ENCODE assay signal across 8 cellular contexts in the genomic region with DNA sequence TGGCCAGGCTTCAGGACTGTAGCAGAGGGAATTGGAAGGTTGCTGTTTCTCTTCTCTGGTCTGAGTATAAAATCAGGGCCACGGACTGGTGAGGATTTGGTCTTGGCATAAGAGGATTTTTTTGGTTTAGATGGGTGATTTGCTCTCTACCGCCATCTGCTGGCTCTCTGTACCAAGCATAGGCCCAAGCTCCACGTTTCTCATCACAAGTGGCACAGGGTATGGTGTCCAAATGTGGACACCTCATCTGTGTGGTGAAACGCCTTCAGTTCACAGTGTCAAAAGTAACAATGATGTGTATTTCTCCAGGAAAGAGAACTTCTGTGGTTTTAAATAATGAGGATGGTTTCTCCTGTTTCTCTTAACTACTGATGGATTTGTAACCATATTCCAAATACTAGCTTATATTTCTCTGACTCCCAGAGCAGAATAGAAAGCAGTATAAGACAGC.
A peak's percentile ranks its signal among the peaks of the same experiment; 100 is the strongest.
DNase-seq lines count a peak whose midpoint lies in the region; ATAC-seq, FAIRE-seq and TF ChIP-seq lines count a peak whose summit lies in the region.

No MANE protein-coding gene starts in this region.

- H4K20me1 ChIP-seq in H1 (replicated peaks in 1 of 2; ENCODE audit: control insufficient read depth in 1 of 2, insufficient read depth in 2 of 2, low read length in 2 of 2): no peaks in the 10 kb centered on the region

- H3K27ac ChIP-seq in H1 (ENCODE audit: low read depth, low read length): no peak overlapping the region

- no peaks in the 10 kb centered on the region for H3K79me1 ChIP-seq in H1 (ENCODE audit: low read depth, low read length)

- H3K36me3 ChIP-seq in H1 (ENCODE audit: control insufficient read depth in 2 of 4, insufficient read depth in 4 of 4, low read length in 3 of 4) (no peaks in the 10 kb centered on the region), mucosa of descending colon (ENCODE audit: low read depth) (no peaks in the 10 kb centered on the region)

- no peak overlapping the region for H4K5ac ChIP-seq in H1 (ENCODE audit: insufficient read length, low read depth, low read length)

- no peak overlapping the region for H4K8ac ChIP-seq in H1 (ENCODE audit: extremely low read depth, insufficient read depth, low read length)

- H2BK15ac ChIP-seq in H1 (ENCODE audit: low read length): no peak overlapping the region

- TF ChIP-seq POLR2A in H1 (IDR thresholded peaks at IDR 0.05; ENCODE audit: control extremely low read depth in 1 of 2, low read depth in 2 of 2, low read length in 2 of 2): no peak

- H3K23ac ChIP-seq in H1 (ENCODE audit: insufficient read length): no peak overlapping the region

- H2BK5ac ChIP-seq in H1 (ENCODE audit: low read depth, low read length): no peak overlapping the region

- H3K9ac ChIP-seq in H1 (replicated peaks in 1 of 4; ENCODE audit: extremely low read depth in 1 of 4, low read depth in 3 of 4, low read length in 3 of 4): no peak overlapping the region

- ATAC-seq in HG03342 (IDR thresholded peaks at IDR 0.05; ENCODE audit: unreplicated experiment) (peak; percentile 87), mucosa of descending colon (peak; percentile 80)

- DNase-seq in AG08395 (ENCODE audit: low spot score) (peak; percentile 81), GM18507 (ENCODE audit: extremely low spot score, insufficient read length, low read depth) (peak; percentile 17), NCI-H748 (lab: John Stamatoyannopoulos, UW; ENCODE audit: unreplicated experiment) (peak; percentile 45), H1 (ENCODE audit: low read depth in 1 of 2, low spot score in 2 of 2) (peak; percentile 27 to 81), mucosa of descending colon (peak in 2 of 3 donors; percentile 51 to 82)
- DNase-seq in activated CD8-positive, alpha-beta memory T cell treated with anti-CD3 and anti-CD28 coated beads for 24 hours: peak; percentile 82
- DNase-seq in stimulated activated CD8-positive, alpha-beta memory T cell treated with anti-CD3 and anti-CD28 coated beads, Interleukin-7, amount 100 ng/mL, for 1 hour (ENCODE audit: low read depth in 2 of 2): peak; percentile 31 to 40

- no peaks in the 10 kb centered on the region for H3K79me2 ChIP-seq in H1 (ENCODE audit: control insufficient read depth in 1 of 2, insufficient read depth in 2 of 2, low read length in 2 of 2)

- no peaks in the 10 kb centered on the region for H3K4me1 ChIP-seq in H1 (replicated peaks in 1 of 4; ENCODE audit: control insufficient read depth in 3 of 4, insufficient read depth in 4 of 4, low read length in 3 of 4)
- no peaks in the 10 kb centered on the region for H3K4me1 ChIP-seq in mucosa of descending colon (ENCODE audit: low read depth)

- H3K14ac ChIP-seq in H1 (ENCODE audit: insufficient read length): no peak overlapping the region

- WGBS in H1 (ENCODE audit: extremely low coverage in 1 of 2, insufficient coverage in 1 of 2, insufficient read length in 1 of 2, insufficient replicate concordance in 2 of 2, low coverage in 1 of 2, low lambda C conversion rate in 2 of 2, missing lambda C conversion rate in 1 of 2), 2 experiments: 34% methylated on average over 4 of the region's 4 CpGs; no CpG with 5 or more reads in 1 of the 2 experiments

- H2AFZ ChIP-seq in H1 (ENCODE audit: low read length): no peak overlapping the region

- intact Hi-C loops in mucosa of descending colon (cut with DNase I, micrococcal nuclease): no loop called here

- CTCF ChIA-PET in H1 (lab: Charles Lee; ENCODE audit: partially characterized antibody): interaction anchor here (0.7 to 4.7 kb wide), 47 partner anchors 10 to 732 kb away, joined by 3 to 34 read pairs (median 4); no protein-coding TSS in a partner anchor

- FAIRE-seq in GM18507 (lab: Jason Lieb, UNC): peak; percentile 83
- peak; percentile 93 for FAIRE-seq in H1 (lab: Jason Lieb, UNC)

- H3K4me2 ChIP-seq in H1 (ENCODE audit: insufficient read depth in 1 of 2, low read depth in 2 of 2, low read length in 2 of 2): no peak overlapping the region

- H2BK20ac ChIP-seq in H1 (ENCODE audit: low read length): no peak overlapping the region

- no peak overlapping the region for H3K56ac ChIP-seq in H1 (replicated peaks; ENCODE audit: insufficient read length, low read depth, low read length)

- H3K9me3 ChIP-seq in H1 (ENCODE audit: insufficient read depth in 2 of 2, low read depth in 1 of 2, low read length in 1 of 2): no peaks in the 10 kb centered on the region
- H3K9me3 ChIP-seq in mucosa of descending colon: no peaks in the 10 kb centered on the region

- no peak overlapping the region for H2AK5ac ChIP-seq in H1 (ENCODE audit: low read depth, low read length)

- no peak overlapping the region for H3K4ac ChIP-seq in H1 (replicated peaks; ENCODE audit: insufficient read length, low read depth, low read length)

- TF ChIP-seq RAD21 in H1 (IDR thresholded peaks at IDR 0.05 in 1 of 2, conservative IDR thresholded peaks at IDR 0.05 in 1 of 2; ENCODE audit: low read depth in 2 of 2, low read length in 2 of 2): peak; percentile 68 to 76

- H2BK120ac ChIP-seq in H1 (replicated peaks; ENCODE audit: low read depth, low read length): no peak overlapping the region

- no peak for TF ChIP-seq EP300 in H1 (IDR thresholded peaks at IDR 0.05; ENCODE audit: borderline replicate concordance in 1 of 2, low read depth in 2 of 2, low read length in 2 of 2)

- no peaks in the 10 kb centered on the region for H3K23me2 ChIP-seq in H1 (ENCODE audit: low read depth, low read length)

- H3K27me3 ChIP-seq in H1 (replicated peaks in 1 of 4; ENCODE audit: control insufficient read depth in 3 of 4, extremely low read depth in 1 of 4, insufficient read depth in 3 of 4, low read length in 3 of 4): no peaks in the 10 kb centered on the region; a peak in 2 of 7 replicates

- H3K18ac ChIP-seq in H1 (ENCODE audit: extremely low read depth, low read length): no peak overlapping the region

- TF ChIP-seq CTCF in H1 (IDR thresholded peaks at IDR 0.05; ENCODE audit: control extremely low read depth in 1 of 3, insufficient read depth in 1 of 3, low read depth in 1 of 3, low read length in 3 of 3) (peak; percentile 69 to 88 (median 78)), mucosa of descending colon (IDR thresholded peaks at IDR 0.05) (peak; percentile 85)

- POLR2A ChIA-PET in H1 (lab: Charles Lee; ENCODE audit: partially characterized antibody): no interaction called here

- no peak overlapping the region for H4K91ac ChIP-seq in H1 (replicated peaks; ENCODE audit: insufficient read length, low read length)

- H2BK12ac ChIP-seq in H1 (ENCODE audit: low read depth, low read length): no peak overlapping the region

- no peak overlapping the region for H3K4me3 ChIP-seq in H1 (ENCODE audit: extremely low read depth in 1 of 4, insufficient read depth in 2 of 4, low read depth in 3 of 4, low read length in 4 of 4)
- H3K4me3 ChIP-seq in mucosa of descending colon: no peak overlapping the region

TF ChIP-seq in H1, 55 proteins besides CTCF, POLR2A, EP300 and RAD21:
- no peak for TF ChIP-seq TEAD4 (IDR thresholded peaks at IDR 0.05; ENCODE audit: low read depth, low read length)
- TF ChIP-seq GTF2F1 (IDR thresholded peaks at IDR 0.05; ENCODE audit: borderline replicate concordance, low read depth, low read length): no peak
- TF ChIP-seq YY1 (IDR thresholded peaks at IDR 0.05; ENCODE audit: low read depth, low read length): no peak
- no peak for TF ChIP-seq FOSL1 (IDR thresholded peaks at IDR 0.05; ENCODE audit: insufficient read depth, low read depth, low read length)
- no peak for TF ChIP-seq RFX5 (IDR thresholded peaks at IDR 0.05; ENCODE audit: borderline replicate concordance, low read depth, low read length)
- no peak for TF ChIP-seq TAF7 (optimal IDR thresholded peaks at IDR 0.05; ENCODE audit: borderline replicate concordance, low read depth, low read length)
- no peak for TF ChIP-seq CHD2 (IDR thresholded peaks at IDR 0.05; ENCODE audit: low read length)
- no peak for TF ChIP-seq NANOG (IDR thresholded peaks at IDR 0.05; ENCODE audit: insufficient read depth, low read depth, low read length, poor library complexity, severe bottlenecking)
- TF ChIP-seq, protein P1, sequence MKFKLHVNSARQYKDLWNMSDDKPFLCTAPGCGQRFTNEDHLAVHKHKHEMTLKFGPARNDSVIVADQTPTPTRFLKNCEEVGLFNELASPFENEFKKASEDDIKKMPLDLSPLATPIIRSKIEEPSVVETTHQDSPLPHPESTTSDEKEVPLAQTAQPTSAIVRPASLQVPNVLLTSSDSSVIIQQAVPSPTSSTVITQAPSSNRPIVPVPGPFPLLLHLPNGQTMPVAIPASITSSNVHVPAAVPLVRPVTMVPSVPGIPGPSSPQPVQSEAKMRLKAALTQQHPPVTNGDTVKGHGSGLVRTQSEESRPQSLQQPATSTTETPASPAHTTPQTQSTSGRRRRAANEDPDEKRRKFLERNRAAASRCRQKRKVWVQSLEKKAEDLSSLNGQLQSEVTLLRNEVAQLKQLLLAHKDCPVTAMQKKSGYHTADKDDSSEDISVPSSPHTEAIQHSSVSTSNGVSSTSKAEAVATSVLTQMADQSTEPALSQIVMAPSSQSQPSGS (IDR thresholded peaks at IDR 0.05; ENCODE audit: low read length): no peak
- no peak for TF ChIP-seq ASH2L (IDR thresholded peaks at IDR 0.05; ENCODE audit: low read length)
- TF ChIP-seq SP2 (IDR thresholded peaks at IDR 0.05; ENCODE audit: low read length): no peak
- TF ChIP-seq, protein P2, sequence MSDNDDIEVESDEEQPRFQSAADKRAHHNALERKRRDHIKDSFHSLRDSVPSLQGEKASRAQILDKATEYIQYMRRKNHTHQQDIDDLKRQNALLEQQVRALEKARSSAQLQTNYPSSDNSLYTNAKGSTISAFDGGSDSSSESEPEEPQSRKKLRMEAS (IDR thresholded peaks at IDR 0.05): no peak
- TF ChIP-seq, protein P3, sequence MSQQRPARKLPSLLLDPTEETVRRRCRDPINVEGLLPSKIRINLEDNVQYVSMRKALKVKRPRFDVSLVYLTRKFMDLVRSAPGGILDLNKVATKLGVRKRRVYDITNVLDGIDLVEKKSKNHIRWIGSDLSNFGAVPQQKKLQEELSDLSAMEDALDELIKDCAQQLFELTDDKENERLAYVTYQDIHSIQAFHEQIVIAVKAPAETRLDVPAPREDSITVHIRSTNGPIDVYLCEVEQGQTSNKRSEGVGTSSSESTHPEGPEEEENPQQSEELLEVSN (IDR thresholded peaks at IDR 0.05): no peak
- no peak for TF ChIP-seq NRF1 (IDR thresholded peaks at IDR 0.05; ENCODE audit: low read depth, low read length)
- no peak for TF ChIP-seq SP1 (IDR thresholded peaks at IDR 0.05; ENCODE audit: low read depth, low read length)
- TF ChIP-seq CBX5 (IDR thresholded peaks at IDR 0.05; ENCODE audit: low read depth, low read length): no peak

Comparison
In these comparisons a context has a peak if more than half of its experiments do, and no peak if none do; other contexts are left out.
1. DNase-seq: peak in every context shown above with its lines; median percentile 82 in activated CD8-positive, alpha-beta memory T cell treated with anti-CD3 and anti-CD28 coated beads for 24 hours; 81 in AG08395; 66 in mucosa of descending colon; 54 in H1; 45 in NCI-H748; 36 in stimulated activated CD8-positive, alpha-beta memory T cell treated with anti-CD3 and anti-CD28 coated beads, Interleukin-7, amount 100 ng/mL, for 1 hour; 17 in GM18507.